In the genomic region with DNA sequence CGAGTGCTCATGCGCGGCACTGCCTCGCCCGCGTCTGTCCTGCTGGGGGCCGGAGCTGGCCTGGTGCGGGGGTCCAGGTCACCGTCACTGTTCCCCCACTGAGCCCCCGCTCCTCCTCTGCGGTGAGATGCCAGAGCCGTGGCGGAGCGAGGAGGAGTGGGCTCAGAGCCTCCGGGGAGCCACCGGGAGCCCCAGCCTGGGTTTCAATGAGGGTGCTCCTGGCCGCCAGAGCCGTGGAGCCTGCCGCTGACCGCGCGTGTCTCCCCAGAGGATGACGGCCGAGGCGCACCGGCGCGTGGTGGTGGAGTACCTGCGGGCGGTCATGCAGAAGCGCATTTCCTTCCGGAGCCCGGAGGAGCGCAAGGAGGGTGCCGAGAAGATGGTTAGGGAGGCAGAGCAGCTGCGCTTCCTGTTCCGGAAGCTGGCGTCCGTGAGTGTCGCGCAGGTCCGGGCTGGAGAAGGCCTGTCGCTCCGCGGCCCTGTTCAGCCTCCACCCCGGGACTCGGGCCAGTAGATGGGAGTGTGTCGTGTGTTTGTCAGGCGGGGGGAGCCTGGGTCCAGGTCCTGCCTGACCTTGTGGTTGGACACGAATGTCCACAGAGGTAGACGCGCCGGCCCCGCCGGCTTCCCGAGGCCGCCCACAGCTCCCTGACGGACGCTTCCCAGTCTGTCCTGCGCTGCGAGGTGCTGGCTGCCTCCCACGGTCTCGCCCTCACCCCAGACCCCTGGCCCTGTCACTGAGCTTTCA, we compare ENCODE assay signal across 18 cellular contexts. TPM values are rescaled to one million over a fixed set of nuclear protein-coding genes. Genes with fewer than 3 reads are reported as not detected.
A peak's percentile ranks its signal among the peaks of the same experiment; 100 is the strongest.
DNase-seq lines count a peak whose midpoint lies in the region; ATAC-seq and TF ChIP-seq lines count a peak whose summit lies in the region.
"Had no signal": no experiment of that assay in that cellular context is flagged by ENCODE, and none has a peak within 500 bp of the region (broad histone marks: within the 10 kb centered on the region; RNA-seq: fewer than 3 reads in every experiment).

No MANE protein-coding gene starts in this region.

- peaks cover 26% of the 10 kb centered on the region for H3K36me3 Mint-ChIP-seq in activated naive CD8-positive, alpha-beta T cell treated with anti-CD3 and anti-CD28 coated beads, Interleukin-2, amount 10 ng/mL, durations not matched to agents 7 days and 5 days
- H3K36me3 Mint-ChIP-seq in activated T-helper 1 cell treated with anti-CD3 and anti-CD28 coated beads, Interleukin-12 subunit alpha, Interleukin-12 subunit beta, Interleukin-2, Interleukin-4 antibody, amounts not matched to agents 30 ng/mL and 10 ng/mL and 1 ng/mL, durations not matched to agents 14 hours and 24 hours and 36 hours (ENCODE audit: low read depth): peaks cover 47% of the 10 kb centered on the region

- H3K4me1 ChIP-seq in right atrium auricular region (no peaks in the 10 kb centered on the region), upper lobe of left lung (no peaks in the 10 kb centered on the region)
- H3K4me1 ChIP-seq: stomach had no signal

- H3K4me3 ChIP-seq in right atrium auricular region (no peak overlapping the region), upper lobe of left lung (no peak overlapping the region)
- H3K4me3 ChIP-seq: stomach had no signal

- ATAC-seq in Right ventricle myocardium inferior (peak; percentile 7), upper lobe of left lung (ENCODE audit: low FRiP score in 2 of 2) (peak; percentile 26 to 50), HG03135 (IDR thresholded peaks at IDR 0.05; ENCODE audit: unreplicated experiment) (no peak), GM19397 (IDR thresholded peaks at IDR 0.05; ENCODE audit: unreplicated experiment) (no peak)
- no peak for ATAC-seq in activated naive CD8-positive, alpha-beta T cell treated with anti-CD3 and anti-CD28 coated beads, Interleukin-2, amount 10 ng/mL, durations not matched to agents 7 days and 5 days (ENCODE audit: low read depth)

- peaks cover 53% of the 10 kb centered on the region for H3K36me3 ChIP-seq in right atrium auricular region
- peaks cover 15 to 79% (median 58%) of the 10 kb centered on the region in 4 donors for H3K36me3 ChIP-seq in upper lobe of left lung

- H3K27me3 Mint-ChIP-seq in activated naive CD8-positive, alpha-beta T cell treated with anti-CD3 and anti-CD28 coated beads, Interleukin-2, amount 10 ng/mL, durations not matched to agents 7 days and 5 days: no peaks in the 10 kb centered on the region
- H3K27me3 Mint-ChIP-seq in activated T-helper 1 cell treated with anti-CD3 and anti-CD28 coated beads, Interleukin-12 subunit alpha, Interleukin-12 subunit beta, Interleukin-2, Interleukin-4 antibody, amounts not matched to agents 30 ng/mL and 10 ng/mL and 1 ng/mL, durations not matched to agents 14 hours and 24 hours and 36 hours (ENCODE audit: insufficient read depth): no peaks in the 10 kb centered on the region

- POLR2A ChIA-PET in activated naive CD8-positive, alpha-beta T cell treated with anti-CD3 and anti-CD28 coated beads, Interleukin-2, amount 10 ng/mL, durations not matched to agents 7 days and 5 days (lab: Charles Lee): interaction anchor here (0.6 kb wide), 1 partner anchor 132 kb away, joined by 3 read pairs; no protein-coding TSS in a partner anchor

- 94 to 95% methylated on average over 50 to 63 of the region's 63 CpGs for WGBS in upper lobe of left lung, 2 donors

- DNase-seq in Right ventricle myocardium inferior (ENCODE audit: missing footprints): no peak
- no peak for DNase-seq in right atrium auricular region (ENCODE audit: low spot score)
- DNase-seq in activated naive CD8-positive, alpha-beta T cell treated with anti-CD3 and anti-CD28 coated beads, Interleukin-2, amount 10 ng/mL, durations not matched to agents 7 days and 5 days: peak; percentile 28
- DNase-seq in mesenteric fat pad (ENCODE audit: low spot score): peak; percentile 82
- DNase-seq in upper lobe of left lung: peak; percentile 19 to 85
- DNase-seq in activated T-helper 1 cell treated with anti-CD3 and anti-CD28 coated beads, Interleukin-12 subunit alpha, Interleukin-12 subunit beta, Interleukin-2, Interleukin-4 antibody, amounts not matched to agents 30 ng/mL and 10 ng/mL and 1 ng/mL, durations not matched to agents 14 hours and 24 hours and 36 hours (ENCODE audit: low spot score): no peak
- DNase-seq: activated CD4-positive, alpha-beta T cell treated with anti-CD3 and anti-CD28 coated beads for 1 hour; activated T-cell treated with anti-CD3 and anti-CD28 coated beads for 4 hours; Calu3; foreskin fibroblast; HCEC 1CT; NCI-H1694; NCI-H226; stimulated activated CD4-positive, alpha-beta T cell treated with anti-CD3 and anti-CD28 coated beads, Interleukin-12 subunit alpha, Interleukin-12 subunit beta, amount 100 ng/mL, for 4 hours; stomach had no signal

- peaks cover 17% of the 10 kb centered on the region for H3K4me1 Mint-ChIP-seq in activated naive CD8-positive, alpha-beta T cell treated with anti-CD3 and anti-CD28 coated beads, Interleukin-2, amount 10 ng/mL, durations not matched to agents 7 days and 5 days
- H3K4me1 Mint-ChIP-seq in activated T-helper 1 cell treated with anti-CD3 and anti-CD28 coated beads, Interleukin-12 subunit alpha, Interleukin-12 subunit beta, Interleukin-2, Interleukin-4 antibody, amounts not matched to agents 30 ng/mL and 10 ng/mL and 1 ng/mL, durations not matched to agents 14 hours and 24 hours and 36 hours (ENCODE audit: low read depth): peaks cover 40% of the 10 kb centered on the region

- no peak for TF ChIP-seq CTCF in right atrium auricular region (IDR thresholded peaks at IDR 0.05)
- no peak for TF ChIP-seq CTCF in upper lobe of left lung (IDR thresholded peaks at IDR 0.05)

- TF ChIP-seq EP300 in upper lobe of left lung (IDR thresholded peaks at IDR 0.05): no peak

- intact Hi-C loops in Right ventricle myocardium inferior (cut with DNase I): no loop called here
- intact Hi-C loops in activated T-helper 1 cell treated with anti-CD3 and anti-CD28 coated beads, Interleukin-12 subunit alpha, Interleukin-12 subunit beta, Interleukin-2, Interleukin-4 antibody, amounts not matched to agents 30 ng/mL and 10 ng/mL and 1 ng/mL, durations not matched to agents 14 hours and 24 hours and 36 hours (cut with micrococcal nuclease): loop anchor here (5.0 kb wide), 2 partner anchors 133 to 248 kb away; partner anchors contain the start of genes CCDC127 and SDHA

- TF ChIP-seq POLR2A in upper lobe of left lung (IDR thresholded peaks at IDR 0.05): no peak

- H3K27ac Mint-ChIP-seq in activated naive CD8-positive, alpha-beta T cell treated with anti-CD3 and anti-CD28 coated beads, Interleukin-2, amount 10 ng/mL, durations not matched to agents 7 days and 5 days: peak overlapping the region; percentile 42
- no peak overlapping the region for H3K27ac Mint-ChIP-seq in activated T-helper 1 cell treated with anti-CD3 and anti-CD28 coated beads, Interleukin-12 subunit alpha, Interleukin-12 subunit beta, Interleukin-2, Interleukin-4 antibody, amounts not matched to agents 30 ng/mL and 10 ng/mL and 1 ng/mL, durations not matched to agents 14 hours and 24 hours and 36 hours

- H3K27ac ChIP-seq in right atrium auricular region (no peak overlapping the region), upper lobe of left lung (no peak overlapping the region)
- H3K27ac ChIP-seq: stomach had no signal

- H3K4me3 Mint-ChIP-seq in activated naive CD8-positive, alpha-beta T cell treated with anti-CD3 and anti-CD28 coated beads, Interleukin-2, amount 10 ng/mL, durations not matched to agents 7 days and 5 days: no peak overlapping the region
- no peak overlapping the region for H3K4me3 Mint-ChIP-seq in activated T-helper 1 cell treated with anti-CD3 and anti-CD28 coated beads, Interleukin-12 subunit alpha, Interleukin-12 subunit beta, Interleukin-2, Interleukin-4 antibody, amounts not matched to agents 30 ng/mL and 10 ng/mL and 1 ng/mL, durations not matched to agents 14 hours and 24 hours and 36 hours

- no peaks in the 10 kb centered on the region for H3K9me3 ChIP-seq in right atrium auricular region
- H3K9me3 ChIP-seq in upper lobe of left lung: no peaks in the 10 kb centered on the region
- H3K9me3 ChIP-seq: stomach had no signal

- H3K9me3 Mint-ChIP-seq in activated naive CD8-positive, alpha-beta T cell treated with anti-CD3 and anti-CD28 coated beads, Interleukin-2, amount 10 ng/mL, durations not matched to agents 7 days and 5 days: no peaks in the 10 kb centered on the region
- no peaks in the 10 kb centered on the region for H3K9me3 Mint-ChIP-seq in activated T-helper 1 cell treated with anti-CD3 and anti-CD28 coated beads, Interleukin-12 subunit alpha, Interleukin-12 subunit beta, Interleukin-2, Interleukin-4 antibody, amounts not matched to agents 30 ng/mL and 10 ng/mL and 1 ng/mL, durations not matched to agents 14 hours and 24 hours and 36 hours
- H3K9me3 Mint-ChIP-seq: T-helper 2 cell treated with Interferon-gamma antibody and Interleukin-4, amounts not matched to agents 5 μg/mL and 100 μg/mL, for 36 hours had no signal

- no peaks in the 10 kb centered on the region for H3K27me3 ChIP-seq in right atrium auricular region
- no peaks in the 10 kb centered on the region for H3K27me3 ChIP-seq in upper lobe of left lung
- H3K27me3 ChIP-seq: stomach had no signal

RNA-seq across cellular contexts. Expression of gene EXOC3, which starts 22.0 kb away (rescaled TPM):
- total RNA-seq in Right ventricle myocardium inferior (47.3 TPM), right atrium auricular region (10 to 100 TPM; 34.7 to 40.7 TPM), mesenteric fat pad (58.5 TPM), upper lobe of left lung (100 to 1,000 TPM in 2 of 6 donors, 10 to 100 TPM in 4; 43.6 to 149 (median 64.5) TPM)
- total RNA-seq in activated naive CD8-positive, alpha-beta T cell treated with anti-CD3 and anti-CD28 coated beads, Interleukin-2, amount 10 ng/mL, durations not matched to agents 7 days and 5 days: 10 to 100 TPM; 72.4 to 77.5 TPM
- total RNA-seq in activated T-helper 1 cell treated with anti-CD3 and anti-CD28 coated beads, Interleukin-12 subunit alpha, Interleukin-12 subunit beta, Interleukin-2, Interleukin-4 antibody, amounts not matched to agents 30 ng/mL and 10 ng/mL and 1 ng/mL, durations not matched to agents 14 hours and 24 hours and 36 hours: 59.6 and 62.0 TPM in 2 replicates

RNA-seq across cellular contexts. Expression of gene SLC9A3, which starts 59.2 kb away (rescaled TPM):
- total RNA-seq in Right ventricle myocardium inferior (1.1 TPM), right atrium auricular region (1 to 10 TPM; 1.8 to 2.3 TPM), mesenteric fat pad (1.1 TPM), upper lobe of left lung (1 to 10 TPM; 1.0 to 4.1 (median 1.9) TPM)
- total RNA-seq in activated naive CD8-positive, alpha-beta T cell treated with anti-CD3 and anti-CD28 coated beads, Interleukin-2, amount 10 ng/mL, durations not matched to agents 7 days and 5 days: 1 to 10 TPM; 2.0 to 2.3 TPM
- total RNA-seq in activated T-helper 1 cell treated with anti-CD3 and anti-CD28 coated beads, Interleukin-12 subunit alpha, Interleukin-12 subunit beta, Interleukin-2, Interleukin-4 antibody, amounts not matched to agents 30 ng/mL and 10 ng/mL and 1 ng/mL, durations not matched to agents 14 hours and 24 hours and 36 hours: 2.3 and 3.0 TPM in 2 replicates

Comparison
In these comparisons a context has a peak if more than half of its experiments do, and no peak if none do; other contexts are left out.
1. ATAC-seq: peak in Right ventricle myocardium inferior (single experiment) and upper lobe of left lung (2 of 2); none in activated naive CD8-positive, alpha-beta T cell treated with anti-CD3 and anti-CD28 coated beads, Interleukin-2, amount 10 ng/mL, durations not matched to agents 7 days and 5 days (single experiment), HG03135 (single experiment) and GM19397 (single experiment).
2. DNase-seq: peak in activated naive CD8-positive, alpha-beta T cell treated with anti-CD3 and anti-CD28 coated beads, Interleukin-2, amount 10 ng/mL, durations not matched to agents 7 days and 5 days (single experiment), mesenteric fat pad (single experiment) and upper lobe of left lung (2 of 2); none in Right ventricle myocardium inferior (single experiment), right atrium auricular region (single experiment) and activated T-helper 1 cell treated with anti-CD3 and anti-CD28 coated beads, Interleukin-12 subunit alpha, Interleukin-12 subunit beta, Interleukin-2, Interleukin-4 antibody, amounts not matched to agents 30 ng/mL and 10 ng/mL and 1 ng/mL, durations not matched to agents 14 hours and 24 hours and 36 hours (single experiment).